Comparison of ENCODE assay signal across 8 cellular contexts in the genomic region with DNA sequence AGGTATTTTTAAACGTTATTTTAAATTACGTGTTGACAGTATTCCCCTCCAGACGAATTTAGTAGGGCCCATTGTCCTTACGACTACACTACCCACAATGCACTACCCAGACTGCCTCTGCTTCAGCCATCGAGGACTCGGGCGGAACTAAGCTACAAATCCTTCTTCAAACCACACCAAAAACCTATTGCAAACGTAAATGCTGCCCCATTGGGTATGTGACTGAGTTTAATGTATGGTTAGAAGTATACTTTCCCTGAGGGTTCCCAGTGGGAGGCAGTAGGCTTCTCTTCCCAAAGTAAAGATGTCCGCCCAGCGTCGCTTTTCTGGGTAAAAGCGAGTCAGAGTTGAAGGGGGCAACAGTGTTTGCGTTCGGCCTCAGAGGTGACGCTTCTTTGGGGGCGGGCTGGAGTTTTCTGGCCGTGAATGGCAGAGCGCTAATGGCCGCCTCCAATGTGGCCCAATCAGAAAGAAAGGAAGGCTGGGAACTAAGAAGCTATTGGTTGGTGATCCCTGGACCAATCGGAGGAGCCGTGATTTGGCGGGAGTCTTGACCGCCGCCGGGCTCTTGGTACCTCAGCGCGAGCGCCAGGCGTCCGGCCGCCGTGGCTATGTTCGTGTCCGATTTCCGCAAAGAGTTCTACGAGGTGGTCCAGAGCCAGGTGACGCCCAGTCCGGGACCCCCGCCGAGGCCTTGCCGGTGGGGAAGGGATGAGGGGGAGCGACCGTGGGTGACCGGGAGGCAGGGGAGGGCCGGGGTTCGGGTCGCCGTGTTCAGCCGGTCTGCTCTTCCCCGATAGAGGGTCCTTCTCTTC. TPM values are rescaled to one million over a fixed set of nuclear protein-coding genes. Genes with fewer than 3 reads are reported as not detected.
DNase-seq lines count a peak whose midpoint lies in the region; ATAC-seq and TF ChIP-seq lines count a peak whose summit lies in the region.

Gene CDC45, plus strand, starts transcription at position 563 of the 815 bp plus-strand sequence. Its CDS starts 49 bp downstream, at position 612.

- H3K4me1 ChIP-seq in SK-N-SH (ENCODE audit: control insufficient read depth in 1 of 2, insufficient read depth in 2 of 2, low read depth in 1 of 2, low read length in 1 of 2) (peaks cover 5 to 16% of the 10 kb centered on the region in 2 experiments; a peak in 3 of 4 replicates), gastroesophageal sphincter (peaks cover 0 to 39% (median 20%) of the 10 kb centered on the region in 3 donors), neutrophil (ENCODE audit: control insufficient read depth in 1 of 2, insufficient read depth in 1 of 2, low read depth in 1 of 2, low read length in 1 of 2) (peaks cover 25 to 27% of the 10 kb centered on the region in 2 experiments)

- TF ChIP-seq CTCF in SK-N-SH (IDR thresholded peaks at IDR 0.05): no peak
- no peak for TF ChIP-seq CTCF in gastroesophageal sphincter (IDR thresholded peaks at IDR 0.05)
- no peak for TF ChIP-seq CTCF in neutrophil (IDR thresholded peaks at IDR 0.05)

- no peaks in the 10 kb centered on the region for H3K9me2 ChIP-seq in SK-N-SH

- POLR2A ChIA-PET in SK-N-SH (lab: Yijun Ruan, JAX): interaction anchor here (0.5 to 1.5 kb wide), 5 partner anchors 9 to 194 kb away, joined by 3 to 7 read pairs (median 4); partner anchors contain the start of gene HIRA

- peak; percentile 98 for DNase-seq in GM04504 (ENCODE audit: low read depth)
- DNase-seq in NCI-H1048 (lab: John Stamatoyannopoulos, UW): peak; percentile 94
- peak; percentile 95 for DNase-seq in SK-N-SH
- peak; percentile 94 for DNase-seq in activated naive CD4-positive, alpha-beta T cell treated with anti-CD3 and anti-CD28 coated beads, Interleukin-2, amount 50 U/mL, for 16 hours
- peak; percentile 99 for DNase-seq in superior temporal gyrus (ENCODE audit: extremely low spot score)

- 1% methylated on average over 22 of the region's 50 CpGs for WGBS in SK-N-SH (ENCODE audit: low lambda C conversion rate)
- WGBS in gastroesophageal sphincter (ENCODE audit: low coverage in 1 of 2), 2 donors: 0% methylated on average over 8 to 15 of the region's 50 CpGs

- no peak for TF ChIP-seq POLR2A in gastroesophageal sphincter (IDR thresholded peaks at IDR 0.05)

- peak within 1 kb of the TSS; percentile 89 for H2AFZ ChIP-seq in SK-N-SH (ENCODE audit: low read depth)

- H3K27me3 ChIP-seq in SK-N-SH (ENCODE audit: insufficient read depth) (no peaks in the 10 kb centered on the region), gastroesophageal sphincter (no peaks in the 10 kb centered on the region), neutrophil (no peaks in the 10 kb centered on the region)

- H3K36me3 ChIP-seq in SK-N-SH (replicated peaks in 1 of 2; ENCODE audit: control insufficient read depth in 1 of 2, insufficient read depth in 2 of 2, low read length in 1 of 2) (peaks cover 11 to 17% of the 10 kb centered on the region in 2 experiments), gastroesophageal sphincter (peaks cover 0 to 7% of the 10 kb centered on the region in 2 donors), neutrophil (peaks cover 27% of the 10 kb centered on the region)

- peaks cover 69% of the 10 kb centered on the region for H3K79me2 ChIP-seq in SK-N-SH (ENCODE audit: insufficient read depth)

- peak within 1 kb of the TSS; percentile 91 for H3K9ac ChIP-seq in SK-N-SH

- no peaks in the 10 kb centered on the region for H3K9me3 ChIP-seq in SK-N-SH
- H3K9me3 ChIP-seq in gastroesophageal sphincter: no peaks in the 10 kb centered on the region
- no peaks in the 10 kb centered on the region for H3K9me3 ChIP-seq in neutrophil

- no peak for TF ChIP-seq EP300 in SK-N-SH (IDR thresholded peaks at IDR 0.05; ENCODE audit: borderline replicate concordance in 1 of 2, low read depth in 1 of 2, low read length in 1 of 2)
- TF ChIP-seq EP300 in gastroesophageal sphincter (IDR thresholded peaks at IDR 0.05): no peak

- no peak for TF ChIP-seq RAD21 in SK-N-SH (IDR thresholded peaks at IDR 0.05; ENCODE audit: low read length)

- CTCF ChIA-PET in SK-N-SH (lab: Yijun Ruan, JAX): interaction anchor here (0.9 to 3.0 kb wide), 5 partner anchors 8 to 335 kb away, joined by 3 to 17 read pairs (median 3); partner anchors contain the start of gene ESS2

- ATAC-seq in HG02571 (IDR thresholded peaks at IDR 0.05; ENCODE audit: unreplicated experiment) (peak; percentile 81), gastroesophageal sphincter (peak; percentile 97)

- peaks cover 34% of the 10 kb centered on the region for H4K20me1 ChIP-seq in SK-N-SH (ENCODE audit: insufficient read depth)

- peaks cover 4% of the 10 kb centered on the region for H3F3A ChIP-seq in SK-N-SH (replicated peaks; ENCODE audit: insufficient read depth)

- H3K27ac ChIP-seq in SK-N-SH (ENCODE audit: low read depth in 2 of 2, low read length in 1 of 2) (peak within 1 kb of the TSS; percentile 95 to 99), gastroesophageal sphincter (peak within 1 kb of the TSS; percentile 88 to 97 (median 91)), neutrophil (peak within 1 kb of the TSS; percentile 99)

- H3K4me3 ChIP-seq in SK-N-SH (ENCODE audit: low read depth in 2 of 2, low read length in 1 of 2) (peak within 1 kb of the TSS; percentile 94 to 95), gastroesophageal sphincter (peak within 1 kb of the TSS; percentile 80 to 92), neutrophil (ENCODE audit: low read depth in 1 of 2, low read length in 1 of 2) (peak within 1 kb of the TSS; percentile 76 to 85)

- peak within 1 kb of the TSS; percentile 80 for H3K4me2 ChIP-seq in SK-N-SH

TF ChIP-seq in SK-N-SH, 30 proteins besides CTCF, POLR2A, EP300 and RAD21 (continues in another document):
- no peak for TF ChIP-seq TEAD4 (IDR thresholded peaks at IDR 0.05; ENCODE audit: borderline replicate concordance, insufficient read depth)
- TF ChIP-seq, protein P1, sequence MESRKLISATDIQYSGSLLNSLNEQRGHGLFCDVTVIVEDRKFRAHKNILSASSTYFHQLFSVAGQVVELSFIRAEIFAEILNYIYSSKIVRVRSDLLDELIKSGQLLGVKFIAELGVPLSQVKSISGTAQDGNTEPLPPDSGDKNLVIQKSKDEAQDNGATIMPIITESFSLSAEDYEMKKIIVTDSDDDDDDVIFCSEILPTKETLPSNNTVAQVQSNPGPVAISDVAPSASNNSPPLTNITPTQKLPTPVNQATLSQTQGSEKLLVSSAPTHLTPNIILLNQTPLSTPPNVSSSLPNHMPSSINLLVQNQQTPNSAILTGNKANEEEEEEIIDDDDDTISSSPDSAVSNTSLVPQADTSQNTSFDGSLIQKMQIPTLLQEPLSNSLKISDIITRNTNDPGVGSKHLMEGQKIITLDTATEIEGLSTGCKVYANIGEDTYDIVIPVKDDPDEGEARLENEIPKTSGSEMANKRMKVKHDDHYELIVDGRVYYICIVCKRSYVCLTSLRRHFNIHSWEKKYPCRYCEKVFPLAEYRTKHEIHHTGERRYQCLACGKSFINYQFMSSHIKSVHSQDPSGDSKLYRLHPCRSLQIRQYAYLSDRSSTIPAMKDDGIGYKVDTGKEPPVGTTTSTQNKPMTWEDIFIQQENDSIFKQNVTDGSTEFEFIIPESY (IDR thresholded peaks at IDR 0.05; ENCODE audit: borderline replicate concordance, low read depth): no peak
- peak; percentile 100 for TF ChIP-seq ELF1 (IDR thresholded peaks at IDR 0.05)
- TF ChIP-seq RCOR1 (IDR thresholded peaks at IDR 0.05; ENCODE audit: low read length): no peak
- no peak for TF ChIP-seq FOXM1 (IDR thresholded peaks at IDR 0.05; ENCODE audit: low read depth)
- peak; percentile 94 for TF ChIP-seq SIN3A (IDR thresholded peaks at IDR 0.05; ENCODE audit: borderline replicate concordance, low read depth, low read length)
- peak; percentile 100 for TF ChIP-seq YY1 (IDR thresholded peaks at IDR 0.05; ENCODE audit: low read depth)
- no peak for TF ChIP-seq SMC3 (IDR thresholded peaks at IDR 0.05; ENCODE audit: low read depth, low read length)
- TF ChIP-seq NRF1 (IDR thresholded peaks at IDR 0.05; ENCODE audit: low read depth, low read length): no peak
- peak; percentile 42; the same call in 1 of the 2 replicates for TF ChIP-seq JUND (IDR thresholded peaks at IDR 0.05)
- no peak for TF ChIP-seq USF1 (IDR thresholded peaks at IDR 0.05; ENCODE audit: borderline replicate concordance, low read depth)
- TF ChIP-seq, protein P2, sequence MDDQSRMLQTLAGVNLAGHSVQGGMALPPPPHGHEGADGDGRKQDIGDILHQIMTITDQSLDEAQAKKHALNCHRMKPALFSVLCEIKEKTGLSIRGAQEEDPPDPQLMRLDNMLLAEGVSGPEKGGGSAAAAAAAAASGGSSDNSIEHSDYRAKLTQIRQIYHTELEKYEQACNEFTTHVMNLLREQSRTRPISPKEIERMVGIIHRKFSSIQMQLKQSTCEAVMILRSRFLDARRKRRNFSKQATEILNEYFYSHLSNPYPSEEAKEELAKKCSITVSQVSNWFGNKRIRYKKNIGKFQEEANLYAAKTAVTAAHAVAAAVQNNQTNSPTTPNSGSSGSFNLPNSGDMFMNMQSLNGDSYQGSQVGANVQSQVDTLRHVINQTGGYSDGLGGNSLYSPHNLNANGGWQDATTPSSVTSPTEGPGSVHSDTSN (IDR thresholded peaks at IDR 0.05): no peak
- no peak for TF ChIP-seq POLR2AphosphoS5 (IDR thresholded peaks at IDR 0.05; ENCODE audit: low read depth, low read length)
- no peak for TF ChIP-seq GATA2 (CRISPR knock-in tag; IDR thresholded peaks at IDR 0.05)
- no peak for TF ChIP-seq TCF12 (IDR thresholded peaks at IDR 0.05)
- TF ChIP-seq NFIC (IDR thresholded peaks at IDR 0.05; ENCODE audit: borderline replicate concordance): no peak
- peak; percentile 42; the same call in 1 of the 2 replicates for TF ChIP-seq IRF3 (IDR thresholded peaks at IDR 0.05; ENCODE audit: low read depth, low read length)

RNA-seq across cellular contexts. Expression of gene CDC45, which starts in this region (rescaled TPM):
- polyA plus RNA-seq in SK-N-SH (2012; rRNA removed): 23.6 and 26.4 TPM in 2 replicates
- polyA plus RNA-seq in SK-N-SH (2012; cell fraction: cytosol; rRNA removed): 21.2 and 22.9 TPM in 2 replicates
- polyA plus RNA-seq in SK-N-SH (2012; cell fraction: nucleus; rRNA removed): 37.9 and 38.2 TPM in 2 replicates
- total RNA-seq in gastroesophageal sphincter: 1 to 10 TPM in 1 of 4 donors, not detected in 3; 2.1 TPM

Comparison
In these comparisons a context has a peak if more than half of its experiments do, and no peak if none do; other contexts are left out.
1. Peak in every context shown above with its lines: DNase-seq, ATAC-seq, H3K4me3 ChIP-seq and H3K27ac ChIP-seq.